ENCODE assay signal across 9 cellular contexts in genomic region chr4:151644625-151645024, GRCh38.
A peak's percentile ranks its signal among the peaks of the same experiment; 100 is the strongest.
DNase-seq lines count a peak whose midpoint lies in the region; ATAC-seq and TF ChIP-seq lines count a peak whose summit lies in the region.
"Had no signal": no experiment of that assay in that cellular context is flagged by ENCODE, and none has a peak within 500 bp of the region (broad histone marks: within the 10 kb centered on the region; RNA-seq: fewer than 3 reads in every experiment).

No MANE protein-coding gene starts in this region.

- TF ChIP-seq CTCF in A673 (conservative IDR thresholded peaks at IDR 0.05; ENCODE audit: low read depth, low read length): peak; percentile 74
- peak; percentile 35 for TF ChIP-seq CTCF in fibroblast of pulmonary artery (IDR thresholded peaks at IDR 0.05; ENCODE audit: low read length, missing control alignments)

- POLR2A ChIA-PET in A673 (lab: Charles Lee; ENCODE audit: low non-redundant PET): no interaction called here

- CTCF ChIA-PET in A673 (lab: Charles Lee): interaction anchor here (0.6 kb wide), 2 partner anchors 31 to 469 kb away, joined by 3 read pairs; no protein-coding TSS in a partner anchor

- BruUV-seq in A673 (replicated peaks; lab: Mats Ljungman, UMichigan): no TSS peak

- DNase-seq in A673 (ENCODE audit: low spot score) (peak; percentile 72), EL (peak; percentile 21), NCI-H82 (lab: John Stamatoyannopoulos, UW) (peak; percentile 85), fibroblast of pulmonary artery (ENCODE audit: low read depth) (no peak), NCI-H774 (lab: John Stamatoyannopoulos, UW) (no peak), C1 segment of cervical spinal cord (lab: John Stamatoyannopoulos, UW) (no peak)
- DNase-seq: NCI-H524 treated with DMSO at 0.1 percent for 48 hours had no signal

- H3K27ac ChIP-seq in A673 (ENCODE audit: low read depth, low read length, poor library complexity, severe bottlenecking): no peak overlapping the region

- H3K4me3 ChIP-seq in A673 (ENCODE audit: low read depth, low read length, poor library complexity, severe bottlenecking) (no peak overlapping the region), fibroblast of pulmonary artery (replicated peaks; ENCODE audit: low read depth, low read length) (no peak overlapping the region)

- H3K27me3 ChIP-seq in A673 (replicated peaks; ENCODE audit: insufficient read depth, low read depth, low read length, poor library complexity): no peaks in the 10 kb centered on the region

- H3K4me1 ChIP-seq in A673 (ENCODE audit: insufficient read depth, low read length, poor library complexity, severe bottlenecking): peaks cover 11% of the 10 kb centered on the region

- H3K9me3 ChIP-seq in A673 (ENCODE audit: low read depth, low read length, poor library complexity, severe bottlenecking): no peaks in the 10 kb centered on the region

- ATAC-seq in GM18868 (IDR thresholded peaks at IDR 0.05; ENCODE audit: unreplicated experiment) (no peak), HG03469 (IDR thresholded peaks at IDR 0.05; ENCODE audit: unreplicated experiment) (no peak)

- intact Hi-C loops in A673 (cut with micrococcal nuclease; ENCODE audit: unreplicated experiment): loop anchor here (1.0 kb wide), 1 partner anchor 527 kb away; no protein-coding TSS in a partner anchor

- H3K36me3 ChIP-seq in A673 (ENCODE audit: insufficient read depth, low read length, poor library complexity, severe bottlenecking): no peaks in the 10 kb centered on the region

Comparison
In these comparisons a context has a peak if more than half of its experiments do, and no peak if none do; other contexts are left out.
1. DNase-seq: peak in A673 (single experiment), EL (single experiment) and NCI-H82 (single experiment); none in fibroblast of pulmonary artery (single experiment), NCI-H774 (single experiment) and C1 segment of cervical spinal cord (0 of 14).